In genomic region chr2:19362094-19362649, GRCh38 we compare ENCODE assay signal across 8 cellular contexts. TPM values are rescaled to one million over a fixed set of nuclear protein-coding genes. Genes with fewer than 3 reads are reported as not detected.
DNase-seq lines count a peak whose midpoint lies in the region; ATAC-seq, FAIRE-seq and TF ChIP-seq lines count a peak whose summit lies in the region.

No MANE protein-coding gene starts in this region.

- no peaks in the 10 kb centered on the region for H3K36me3 ChIP-seq in endothelial cell of umbilical vein (ENCODE audit: control insufficient read depth in 2 of 2, extremely low read depth in 1 of 2, insufficient read depth in 2 of 2, low read length in 2 of 2)
- no peaks in the 10 kb centered on the region for H3K36me3 ChIP-seq in osteoblast (ENCODE audit: insufficient read depth, low read length)

- FAIRE-seq in endothelial cell of umbilical vein (lab: Jason Lieb, UNC) (peak; percentile 71), H54 (lab: Jason Lieb, UNC) (no peak)

- no peaks in the 10 kb centered on the region for H3K9me1 ChIP-seq in endothelial cell of umbilical vein (replicated peaks; ENCODE audit: control insufficient read depth, extremely low read depth, insufficient read depth, low read length)

- H3K27me3 ChIP-seq in endothelial cell of umbilical vein (ENCODE audit: control insufficient read depth in 2 of 2, insufficient read depth in 2 of 2, low read length in 2 of 2) (peaks cover 76 to 82% of the 10 kb centered on the region in 2 experiments), osteoblast (ENCODE audit: insufficient read depth, low read length) (no peaks in the 10 kb centered on the region)

- H3K4me3 ChIP-seq in AG09309 (ENCODE audit: control insufficient read depth, low read depth, low read length) (peak overlapping the region; percentile 62), endothelial cell of umbilical vein (replicated peaks in 1 of 3; ENCODE audit: insufficient read depth in 1 of 3, low read depth in 1 of 3, low read length in 3 of 3) (peak overlapping the region; percentile 22 to 88 (median 48)), osteoblast (ENCODE audit: insufficient read depth, low read length) (peak overlapping the region; percentile 81)

- ATAC-seq in GM18868 (IDR thresholded peaks at IDR 0.05; ENCODE audit: unreplicated experiment) (peak; percentile 41), GM21528 (IDR thresholded peaks at IDR 0.05; ENCODE audit: low FRiP score, unreplicated experiment) (no peak), HG02938 (IDR thresholded peaks at IDR 0.05; ENCODE audit: unreplicated experiment) (no peak)

- H3K27ac ChIP-seq in endothelial cell of umbilical vein (ENCODE audit: insufficient read depth, low read depth, low read length) (no peak overlapping the region), osteoblast (ENCODE audit: low read depth, low read length) (peak overlapping the region; percentile 61)

- no peak for TF ChIP-seq POLR2A in endothelial cell of umbilical vein (IDR thresholded peaks at IDR 0.05; ENCODE audit: low read depth, low read length)
- TF ChIP-seq POLR2A in H54 (IDR thresholded peaks at IDR 0.05; ENCODE audit: low read depth, low read length), result no peak

- H3K79me2 ChIP-seq in endothelial cell of umbilical vein (ENCODE audit: control insufficient read depth, insufficient read depth, low read length) (no peaks in the 10 kb centered on the region), osteoblast (ENCODE audit: insufficient read depth, low read length) (peaks cover 10% of the 10 kb centered on the region)

- POLR2A ChIA-PET in endothelial cell of umbilical vein (lab: Charles Lee), result no interaction called here

- no peak for TF ChIP-seq CTCF in AG09309 (IDR thresholded peaks at IDR 0.05; ENCODE audit: control insufficient read depth, insufficient read depth, low read depth, low read length, missing control alignments)
- no peak for TF ChIP-seq CTCF in endothelial cell of umbilical vein (IDR thresholded peaks at IDR 0.05; ENCODE audit: extremely low read depth in 1 of 2, insufficient read depth in 1 of 2, low read depth in 1 of 2, low read length in 2 of 2)
- no peak for TF ChIP-seq CTCF in osteoblast (IDR thresholded peaks at IDR 0.05; ENCODE audit: extremely low read depth, low read depth, low read length)

- H3K4me1 ChIP-seq in endothelial cell of umbilical vein (ENCODE audit: control insufficient read depth, extremely low read depth, insufficient read depth, low read length), result peaks cover 18% of the 10 kb centered on the region
- H3K4me1 ChIP-seq in osteoblast (ENCODE audit: insufficient read depth, low read length), result peaks cover 17% of the 10 kb centered on the region

- CTCF ChIA-PET in endothelial cell of umbilical vein (lab: Charles Lee), result interaction anchor here (0.7 to 3.2 kb wide), 6 partner anchors 8 to 1027 kb away, joined by 3 to 25 read pairs (median 4); no protein-coding TSS in a partner anchor

- intact Hi-C loops in endothelial cell of umbilical vein (cut with micrococcal nuclease), result loop anchor here (1.0 to 10.0 kb wide), 4 partner anchors 12 to 1067 kb away; no protein-coding TSS in a partner anchor

- H2AFZ ChIP-seq in endothelial cell of umbilical vein (ENCODE audit: low read depth, low read length), result peak overlapping the region; percentile 72
- peak overlapping the region; percentile 95 for H2AFZ ChIP-seq in osteoblast (ENCODE audit: low read length)

- DNase-seq in AG09309 (ENCODE audit: low read depth) (no peak), RPMI8226 (peak; percentile 20), endothelial cell of umbilical vein (ENCODE audit: low read depth, low spot score) (no peak), osteoblast (ENCODE audit: insufficient read length, low spot score, missing footprints) (peak; percentile 82), H54 (ENCODE audit: insufficient read length, low spot score) (no peak)

- peak overlapping the region; percentile 96 for H3K4me2 ChIP-seq in endothelial cell of umbilical vein (ENCODE audit: insufficient read depth, low read length)
- peak overlapping the region; percentile 98 for H3K4me2 ChIP-seq in osteoblast (ENCODE audit: insufficient read depth, low read length)

- H4K20me1 ChIP-seq in endothelial cell of umbilical vein (replicated peaks; ENCODE audit: control insufficient read depth, extremely low read depth, insufficient read depth, low read length) (no peaks in the 10 kb centered on the region), osteoblast (ENCODE audit: insufficient read depth, low read length) (peaks cover 5% of the 10 kb centered on the region)

- BruUV-seq in endothelial cell of umbilical vein (replicated peaks; lab: Mats Ljungman, UMichigan), result no TSS peak

- dilution Hi-C loops in endothelial cell of umbilical vein (cut with MboI; ENCODE audit: extremely low pct_ligation_motif_present, low sequenced_read_pairs), result no loop called here

- no peak overlapping the region for H3K9ac ChIP-seq in endothelial cell of umbilical vein (replicated peaks; ENCODE audit: extremely low read depth, insufficient read depth, low read length)

- H3K9me3 ChIP-seq in endothelial cell of umbilical vein (replicated peaks; ENCODE audit: control insufficient read depth, insufficient read depth, low read length), result no peaks in the 10 kb centered on the region
- H3K9me3 ChIP-seq in osteoblast (ENCODE audit: low read depth, low read length), result no peaks in the 10 kb centered on the region

TF ChIP-seq in endothelial cell of umbilical vein, 7 proteins besides CTCF, POLR2A, EP300 and RAD21:
- no peak for TF ChIP-seq MYC (IDR thresholded peaks at IDR 0.05; ENCODE audit: low read depth, low read length)
- peak; percentile 6 for TF ChIP-seq EZH2 (IDR thresholded peaks at IDR 0.05; ENCODE audit: borderline replicate concordance, low read depth, low read length, severe bottlenecking)

RNA-seq across cellular contexts. Expression of gene OSR1, which starts 3.7 kb away (rescaled TPM):
- not detected in 2 replicates for total RNA-seq in endothelial cell of umbilical vein
- not detected in 2 replicates for polyA plus RNA-seq in endothelial cell of umbilical vein
- not detected in 2 replicates for polyA plus RNA-seq in endothelial cell of umbilical vein (2011; cell fraction: cytosol; rRNA removed)
- polyA plus RNA-seq in endothelial cell of umbilical vein (2011; cell fraction: nucleus; rRNA removed), result 0.08 TPM in 1 of 2 replicates, not detected in the other
- not detected in 2 replicates for polyA plus RNA-seq in endothelial cell of umbilical vein (2012)
- polyA minus RNA-seq in endothelial cell of umbilical vein, result not detected in 2 replicates
- polyA minus RNA-seq in endothelial cell of umbilical vein (2011; cell fraction: cytosol; rRNA and poly(A)+ RNA removed), result not detected
- 0.38 TPM in 1 of 2 replicates, not detected in the other for polyA minus RNA-seq in endothelial cell of umbilical vein (2011; cell fraction: nucleus; rRNA and poly(A)+ RNA removed)
- 15.2 and 20.9 TPM in 2 replicates for total RNA-seq in osteoblast

Comparison
In these comparisons a context has a peak if more than half of its experiments do, and no peak if none do; other contexts are left out.
1. DNase-seq: peak in RPMI8226 (single experiment) and osteoblast (single experiment); none in AG09309 (single experiment), endothelial cell of umbilical vein (single experiment) and H54 (single experiment).
2. RNA of gene OSR1, which starts 3.7 kb away (total RNA-seq): 15.2 to 20.9 TPM in osteoblast; not detected in endothelial cell of umbilical vein; every median in the first group is over 10 times any median in the second.
3. Peak in every context shown above with its lines, with median percentiles within 50 percentile points of each other: H3K4me3 ChIP-seq.